Comparison of ENCODE assay signal across 13 cellular contexts in genomic region chr2:45892236-45892701, GRCh38.
DNase-seq lines count a peak whose midpoint lies in the region; ATAC-seq and TF ChIP-seq lines count a peak whose summit lies in the region.
"Had no signal": no experiment of that assay in that cellular context is flagged by ENCODE, and none has a peak within 500 bp of the region (broad histone marks: within the 10 kb centered on the region; RNA-seq: fewer than 3 reads in every experiment).

No MANE protein-coding gene starts in this region.

- peaks cover 21 to 76% (median 71%) of the 10 kb centered on the region in 5 donors for H3K4me1 ChIP-seq in subcutaneous abdominal adipose tissue (ENCODE audit: control insufficient read depth in 5 of 5, insufficient read depth in 5 of 5, low read length in 5 of 5)
- H3K4me1 ChIP-seq: psoas muscle had no signal

- peak; percentile 52 for DNase-seq in NCI-H82 (lab: John Stamatoyannopoulos, UW)
- DNase-seq in NCI-H82 treated with DMSO at 0.1 percent for 48 hours (lab: John Stamatoyannopoulos, UW; ENCODE audit: unreplicated experiment), result no peak
- DNase-seq in NCI-H2029 treated with DMSO at 0.1 percent for 48 hours (lab: John Stamatoyannopoulos, UW), result peak; percentile 70
- DNase-seq in choroid plexus epithelial cell (ENCODE audit: low read depth), result peak; percentile 59
- no peak for DNase-seq in foreskin melanocyte
- DNase-seq: activated CD4-positive, alpha-beta T cell treated with anti-CD3 and anti-CD28 coated beads, Interleukin-2, amount 50 U/mL, for 48 hours; activated naive CD4-positive, alpha-beta T cell treated with anti-CD3 and anti-CD28 coated beads for 36 hours; psoas muscle; SW 1271 had no signal

- H3K27me3 ChIP-seq in subcutaneous abdominal adipose tissue (ENCODE audit: control insufficient read depth in 5 of 5, insufficient read depth in 4 of 5, low read length in 5 of 5), result no peaks in the 10 kb centered on the region
- H3K27me3 ChIP-seq: heart left ventricle had no signal

- no peak overlapping the region for H3K9ac ChIP-seq in subcutaneous abdominal adipose tissue (ENCODE audit: low read length in 5 of 5)

- peak overlapping the region; percentile 37 for H3K27ac ChIP-seq in subcutaneous abdominal adipose tissue (ENCODE audit: low read depth, low read length)
- H3K27ac ChIP-seq: psoas muscle had no signal

- no peak overlapping the region for H3K4me3 ChIP-seq in choroid plexus epithelial cell (ENCODE audit: low read depth, low read length)
- peak overlapping the region in 1 of 5 donors; percentile 17 for H3K4me3 ChIP-seq in subcutaneous abdominal adipose tissue (ENCODE audit: low read depth in 1 of 5, low read length in 5 of 5)
- H3K4me3 ChIP-seq: heart left ventricle, psoas muscle had no signal

- no peaks in the 10 kb centered on the region for H3K9me3 ChIP-seq in subcutaneous abdominal adipose tissue (ENCODE audit: control insufficient read depth in 5 of 5, low read length in 5 of 5)
- H3K9me3 ChIP-seq: heart left ventricle, psoas muscle had no signal

- ATAC-seq in esophagus mucosa, result no peak
- no peak for ATAC-seq in GM18907 (IDR thresholded peaks at IDR 0.05; ENCODE audit: unreplicated experiment)
- ATAC-seq: heart left ventricle had no signal

- TF ChIP-seq CTCF in choroid plexus epithelial cell (conservative IDR thresholded peaks at IDR 0.05; ENCODE audit: low read depth, low read length), result no peak

- no peaks in the 10 kb centered on the region for H3K36me3 ChIP-seq in subcutaneous abdominal adipose tissue (ENCODE audit: control insufficient read depth in 5 of 5, insufficient read depth in 5 of 5, low read length in 5 of 5)
- H3K36me3 ChIP-seq: heart left ventricle had no signal

Comparison
In these comparisons a context has a peak if more than half of its experiments do, and no peak if none do; other contexts are left out.
1. DNase-seq: peak in NCI-H82 (single experiment), NCI-H2029 treated with DMSO at 0.1 percent for 48 hours (single experiment) and choroid plexus epithelial cell (single experiment); none in NCI-H82 treated with DMSO at 0.1 percent for 48 hours (single experiment) and foreskin melanocyte (single experiment).